ENCODE assay signal across 8 cellular contexts in the genomic region with DNA sequence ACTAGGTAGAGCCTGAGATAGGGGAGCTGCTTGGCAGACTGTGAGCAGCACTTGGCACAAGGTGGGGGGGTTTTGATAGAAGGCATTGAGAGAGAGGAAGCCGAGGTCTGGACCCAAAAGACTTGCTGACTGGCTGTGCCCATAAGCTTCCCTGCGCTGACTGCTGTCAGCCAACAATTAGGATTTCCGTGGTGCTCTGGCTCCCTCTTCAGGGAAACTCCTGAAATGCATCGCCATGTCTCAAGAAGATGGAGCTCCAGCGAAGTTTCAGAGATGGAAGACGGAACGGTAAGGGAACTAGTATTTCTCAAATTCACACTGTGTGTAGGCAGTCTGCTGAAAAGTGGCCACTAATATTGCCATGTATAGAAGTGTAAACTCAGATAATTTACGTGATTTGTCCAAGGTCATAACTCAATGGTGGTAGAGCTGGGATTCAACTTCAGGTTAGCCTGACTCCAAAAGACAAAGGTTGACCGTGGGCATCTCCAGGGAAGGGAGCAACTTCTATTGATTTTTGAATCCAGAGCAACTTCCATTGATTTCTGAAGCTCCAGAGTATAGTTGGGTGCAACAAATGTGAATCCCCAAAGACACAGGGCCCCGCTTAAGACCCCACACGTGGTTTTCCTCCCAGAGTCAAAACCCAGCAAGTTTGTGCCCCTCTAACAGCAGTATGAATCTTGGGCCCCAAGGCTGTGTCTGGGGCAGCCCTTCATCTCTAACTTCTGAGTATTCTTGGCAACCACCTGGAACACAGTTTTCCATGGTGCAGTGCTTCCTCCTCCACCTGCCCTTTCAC. TPM values are rescaled to one million over a fixed set of nuclear protein-coding genes. Genes with fewer than 3 reads are reported as not detected.
DNase-seq lines count a peak whose midpoint lies in the region; ATAC-seq and TF ChIP-seq lines count a peak whose summit lies in the region.

No MANE protein-coding gene starts in this region.

- no peak overlapping the region for H3K9ac ChIP-seq in OCI-LY3 (ENCODE audit: low read length)

- DNase-seq in DMS53 treated with DMSO at 0.1 percent for 48 hours (lab: John Stamatoyannopoulos, UW; ENCODE audit: unreplicated experiment) (peak; percentile 54), HK-2 (ENCODE audit: unreplicated experiment) (peak; percentile 64)
- peak; percentile 62 for DNase-seq in activated CD8-positive, alpha-beta memory T cell treated with anti-CD3 and anti-CD28 coated beads, Interleukin-2, amount 50 U/mL, for 24 hours (ENCODE audit: extremely low read depth)

- no peaks in the 10 kb centered on the region for H3K27me3 ChIP-seq in OCI-LY3 (ENCODE audit: low read depth, low read length)

- H3K27ac ChIP-seq in OCI-LY3 (ENCODE audit: low read length) = no peak overlapping the region

- peaks cover 15% of the 10 kb centered on the region for H3K9me3 Mint-ChIP-seq in nephron
- no peaks in the 10 kb centered on the region for H3K9me3 Mint-ChIP-seq in stimulated activated memory B cell treated with anti-CD40 and anti-IgM and Interleukin-4, amounts not matched to agents 10 μg/mL and 1 μg/mL and 100 μg/mL, for 72 hours

- H3K9me3 ChIP-seq in OCI-LY3 (ENCODE audit: insufficient read depth, low read length) = no peaks in the 10 kb centered on the region

- ATAC-seq in esophagus mucosa (peak; percentile 81), HG02870 (IDR thresholded peaks at IDR 0.05; ENCODE audit: unreplicated experiment) (no peak)
- ATAC-seq in stimulated activated memory B cell treated with anti-CD40 and anti-IgM and Interleukin-4, amounts not matched to agents 10 μg/mL and 1 μg/mL and 100 μg/mL, for 72 hours = peak; percentile 60

- H3K4me1 ChIP-seq in OCI-LY3 (ENCODE audit: low read length) = peaks cover 17% of the 10 kb centered on the region

- no peaks in the 10 kb centered on the region for H4K20me1 ChIP-seq in OCI-LY3 (ENCODE audit: insufficient read depth, low read length)

- TF ChIP-seq CTCF in OCI-LY3 (IDR thresholded peaks at IDR 0.05; ENCODE audit: low read depth, low read length) = peak; percentile 96
- TF ChIP-seq CTCF in nephron (IDR thresholded peaks at IDR 0.05; ENCODE audit: unreplicated experiment in 3 of 3) = peak; percentile 56 to 70 (median 57)

- no peaks in the 10 kb centered on the region for H3K36me3 ChIP-seq in OCI-LY3 (replicated peaks; ENCODE audit: low read depth, low read length)

- H3K27ac Mint-ChIP-seq in nephron = no peak overlapping the region
- peak overlapping the region; percentile 91 for H3K27ac Mint-ChIP-seq in stimulated activated memory B cell treated with anti-CD40 and anti-IgM and Interleukin-4, amounts not matched to agents 10 μg/mL and 1 μg/mL and 100 μg/mL, for 72 hours

- peak overlapping the region; percentile 31 for H3K4me3 ChIP-seq in OCI-LY3 (ENCODE audit: low read length)

- no peaks in the 10 kb centered on the region for H3K36me3 Mint-ChIP-seq in nephron (ENCODE audit: low read depth)
- H3K36me3 Mint-ChIP-seq in stimulated activated memory B cell treated with anti-CD40 and anti-IgM and Interleukin-4, amounts not matched to agents 10 μg/mL and 1 μg/mL and 100 μg/mL, for 72 hours = no peaks in the 10 kb centered on the region

- H3K4me3 Mint-ChIP-seq in nephron = no peak overlapping the region
- H3K4me3 Mint-ChIP-seq in stimulated activated memory B cell treated with anti-CD40 and anti-IgM and Interleukin-4, amounts not matched to agents 10 μg/mL and 1 μg/mL and 100 μg/mL, for 72 hours = no peak overlapping the region

- H3K4me1 Mint-ChIP-seq in nephron = no peaks in the 10 kb centered on the region
- peaks cover 30% of the 10 kb centered on the region for H3K4me1 Mint-ChIP-seq in stimulated activated memory B cell treated with anti-CD40 and anti-IgM and Interleukin-4, amounts not matched to agents 10 μg/mL and 1 μg/mL and 100 μg/mL, for 72 hours

- peak overlapping the region; percentile 68 for H3K4me2 ChIP-seq in OCI-LY3 (ENCODE audit: low read length)

- H3K79me2 ChIP-seq in OCI-LY3 (ENCODE audit: low read length) = no peaks in the 10 kb centered on the region

- H3K27me3 Mint-ChIP-seq in nephron (ENCODE audit: low read depth) = no peaks in the 10 kb centered on the region
- H3K27me3 Mint-ChIP-seq in stimulated activated memory B cell treated with anti-CD40 and anti-IgM and Interleukin-4, amounts not matched to agents 10 μg/mL and 1 μg/mL and 100 μg/mL, for 72 hours = no peaks in the 10 kb centered on the region

- peak overlapping the region; percentile 87 for H2AFZ ChIP-seq in OCI-LY3 (ENCODE audit: low read depth, low read length)

RNA-seq across cellular contexts. Expression of gene CRNN, which starts 44.5 kb away (rescaled TPM):
- 1,110 TPM for total RNA-seq in esophagus mucosa

RNA-seq across cellular contexts. Expression of gene LCE5A, which starts 52.0 kb away (rescaled TPM):
- total RNA-seq in esophagus mucosa = not detected

RNA-seq across cellular contexts. Expression of gene CRCT1, which starts 55.7 kb away (rescaled TPM):
- total RNA-seq in esophagus mucosa = 248 TPM
